ENCODE assay signal across 21 cellular contexts in the genomic region with DNA sequence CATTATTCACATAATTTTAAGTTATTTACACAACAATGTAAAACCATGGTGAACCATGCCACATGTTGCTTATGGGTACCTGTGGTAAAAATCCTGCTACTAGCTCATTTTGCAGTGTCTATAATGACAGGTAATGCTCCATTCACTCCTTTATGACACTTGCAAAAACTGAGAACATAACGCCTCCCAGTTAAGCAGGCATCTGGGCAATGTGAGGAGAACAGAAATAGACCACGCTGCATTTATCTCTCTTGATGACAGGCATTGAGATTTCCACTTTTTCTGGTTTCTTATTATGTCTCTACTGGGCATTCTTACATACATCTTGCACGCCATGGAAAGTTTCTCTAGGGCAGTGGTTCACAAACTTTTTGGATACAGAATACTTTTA. TPM values are rescaled to one million over a fixed set of nuclear protein-coding genes. Genes with fewer than 3 reads are reported as not detected.
DNase-seq lines count a peak whose midpoint lies in the region; ATAC-seq and TF ChIP-seq lines count a peak whose summit lies in the region.
"Had no signal": no experiment of that assay in that cellular context is flagged by ENCODE, and none has a peak within 500 bp of the region (broad histone marks: within the 10 kb centered on the region; RNA-seq: fewer than 3 reads in every experiment).

No MANE protein-coding gene starts in this region.

- ATAC-seq in left ventricle myocardium superior = peak; percentile 74
- ATAC-seq in GM18907 (IDR thresholded peaks at IDR 0.05; ENCODE audit: unreplicated experiment) = no peak
- ATAC-seq: Panc1 had no signal

- no TSS peak for BruUV-seq in OCI-LY7 (replicated peaks; lab: Mats Ljungman, UMichigan)

- intact Hi-C loops in OCI-LY7 (cut with micrococcal nuclease; ENCODE audit: unreplicated experiment) (no loop called here), left ventricle myocardium superior (cut with micrococcal nuclease) (no loop called here)

- H3K9ac ChIP-seq in BLaER1 treated with 17β-estradiol and CSF1 and Interleukin-3, amounts not matched to agents 10 nM and 100 nM = no peak overlapping the region

- peak overlapping the region in 8 of 11 experiments; percentile 50 to 75 (median 62); a peak in 11 of 22 replicates for H3K4me2 ChIP-seq in BLaER1 treated with 17β-estradiol and CSF1 and Interleukin-3, amounts not matched to agents 10 nM and 100 nM
- 0 out of 2 replicates have a peak overlapping the region, but pooled peaks have one; percentile 25 for H3K4me2 ChIP-seq in OCI-LY7 (ENCODE audit: low read length)

- no peaks in the 10 kb centered on the region for H3K9me2 ChIP-seq in OCI-LY7 (ENCODE audit: insufficient read depth, low read length)

- H2AFZ ChIP-seq in OCI-LY7 (ENCODE audit: low read length) = no peak overlapping the region

- H3K9me3 ChIP-seq in BLaER1 treated with 17β-estradiol and CSF1 and Interleukin-3, amounts not matched to agents 10 nM and 100 nM (replicated peaks in 1 of 11) = peaks cover 0 to 6% (median 0%) of the 10 kb centered on the region in 11 experiments; a peak in 3 of 22 replicates
- no peaks in the 10 kb centered on the region for H3K9me3 ChIP-seq in OCI-LY7 (ENCODE audit: low read length)
- H3K9me3 ChIP-seq: MG63, SJSA1 had no signal

- no peaks in the 10 kb centered on the region for H3K79me2 ChIP-seq in OCI-LY7 (ENCODE audit: insufficient read depth, low read depth, low read length)

- no peaks in the 10 kb centered on the region for H3K27me3 ChIP-seq in BLaER1 treated with 17β-estradiol and CSF1 and Interleukin-3, amounts not matched to agents 10 nM and 100 nM
- H3K27me3 ChIP-seq: MG63, SJSA1 had no signal

- no peak overlapping the region for H3K4me3 ChIP-seq in BLaER1 treated with 17β-estradiol and CSF1 and Interleukin-3, amounts not matched to agents 10 nM and 100 nM
- H3K4me3 ChIP-seq in OCI-LY7 (ENCODE audit: low read depth, low read length, poor library complexity, severe bottlenecking) = no peak overlapping the region
- H3K4me3 ChIP-seq: MG63, SJSA1 had no signal

- no peaks in the 10 kb centered on the region for H3K36me3 ChIP-seq in BLaER1 treated with 17β-estradiol and CSF1 and Interleukin-3, amounts not matched to agents 10 nM and 100 nM
- no peaks in the 10 kb centered on the region for H3K36me3 ChIP-seq in OCI-LY7 (ENCODE audit: insufficient read depth, low read length)
- H3K36me3 ChIP-seq: MG63, SJSA1 had no signal

- TF ChIP-seq CTCF in OCI-LY7 (conservative IDR thresholded peaks at IDR 0.05; ENCODE audit: low read length) = no peak

- DNase-seq in NCI-H748 (lab: John Stamatoyannopoulos, UW; ENCODE audit: unreplicated experiment) = peak; percentile 39
- DNase-seq in NCI-H748 treated with DMSO at 0.1 percent for 48 hours (lab: John Stamatoyannopoulos, UW) = no peak
- no peak for DNase-seq in OCI-LY7 (ENCODE audit: low spot score)
- DNase-seq in left ventricle myocardium superior = no peak
- DNase-seq in NCI-H1436 (lab: John Stamatoyannopoulos, UW) = no peak
- no peak for DNase-seq in EL
- DNase-seq: 8988T, AML-193, GF-D8, MG63, NCI-H1048, NCI-H1436 treated with DMSO at 0.1 percent for 48 hours, NCI-H2029, NCI-H2171, T-helper 1 cell had no signal

- H3K27ac ChIP-seq in BLaER1 treated with 17β-estradiol and CSF1 and Interleukin-3, amounts not matched to agents 10 nM and 100 nM = no peak overlapping the region
- no peak overlapping the region for H3K27ac ChIP-seq in OCI-LY7 (ENCODE audit: low read depth, low read length, poor library complexity, severe bottlenecking)
- H3K27ac ChIP-seq: SJSA1 had no signal

- POLR2A ChIA-PET in OCI-LY7 (lab: Charles Lee) = interaction anchor here (1.4 kb wide), 1 partner anchor 12 kb away, joined by 4 read pairs; no protein-coding TSS in a partner anchor

- no peaks in the 10 kb centered on the region for H4K20me1 ChIP-seq in BLaER1 treated with 17β-estradiol and CSF1 and Interleukin-3, amounts not matched to agents 10 nM and 100 nM
- H4K20me1 ChIP-seq in OCI-LY7 (ENCODE audit: insufficient read depth, low read length) = no peaks in the 10 kb centered on the region

- CTCF ChIA-PET in OCI-LY7 (lab: Charles Lee; ENCODE audit: unreplicated experiment) = no interaction called here

- H3K4me1 ChIP-seq in BLaER1 treated with 17β-estradiol and CSF1 and Interleukin-3, amounts not matched to agents 10 nM and 100 nM = peaks cover 27 to 43% (median 34%) of the 10 kb centered on the region in 10 experiments
- peaks cover 43% of the 10 kb centered on the region for H3K4me1 ChIP-seq in OCI-LY7 (ENCODE audit: insufficient read depth, low read length, poor library complexity, severe bottlenecking)

RNA-seq across cellular contexts. Expression of gene CCRL2, which starts 10.1 kb away (rescaled TPM):
- 0.41 and 0.88 TPM in 2 replicates for total RNA-seq in OCI-LY7 (2014; rRNA removed; shearing (Covaris generic))
- total RNA-seq in OCI-LY7 (2022) (2.2 and 2.4 TPM in 2 replicates), left ventricle myocardium superior (1.4 TPM)

RNA-seq across cellular contexts. Expression of gene CCR5, which starts 46.4 kb away (rescaled TPM):
- total RNA-seq in OCI-LY7 (2014; rRNA removed; shearing (Covaris generic)) = not detected in 2 replicates
- total RNA-seq in OCI-LY7 (2022) = not detected in 2 replicates
- 0.62 TPM for total RNA-seq in left ventricle myocardium superior
- total RNA-seq: H4, LHCN-M2, SJSA1 had no signal

RNA-seq across cellular contexts. Expression of gene LTF, which starts 47.6 kb away (rescaled TPM):
- 3.7 TPM in 1 of 2 replicates, not detected in the other for total RNA-seq in OCI-LY7 (2014; rRNA removed; shearing (Covaris generic))
- total RNA-seq in OCI-LY7 (2022) = not detected in 2 replicates
- total RNA-seq in left ventricle myocardium superior = 3.7 TPM
- total RNA-seq: H4 had no signal
